33 cellular contexts compared by ENCODE assay signal in genomic region chr1:229266269-229266668, GRCh38.
"Had no signal": no experiment of that assay in that cellular context is flagged by ENCODE, and none has a peak within 500 bp of the region (broad histone marks: within the 10 kb centered on the region; RNA-seq: fewer than 3 reads in every experiment).

No MANE protein-coding gene starts in this region.

- ATAC-seq: activated CD8-positive, alpha-beta memory T cell treated with anti-CD3 and anti-CD28 coated beads, Interleukin-2, amount 10 ng/mL, durations not matched to agents 7 days and 5 days; activated CD8-positive, alpha-beta T cell treated with anti-CD3 and anti-CD28 coated beads, Interleukin-2, amount 10 ng/mL, durations not matched to agents 7 days and 5 days; activated naive CD8-positive, alpha-beta T cell treated with anti-CD3 and anti-CD28 coated beads, Interleukin-2, amount 50 U/mL, for 24 hours; body of pancreas had no signal

- H3K27ac Mint-ChIP-seq: activated CD4-positive, alpha-beta memory T cell treated with anti-CD3 and anti-CD28 coated beads, Interleukin-2, amount 10 ng/mL, durations not matched to agents 7 days and 5 days; activated CD4-positive, alpha-beta T cell treated with anti-CD3 and anti-CD28 coated beads, Interleukin-2, amount 10 ng/mL, durations not matched to agents 24 days and 14 days; activated CD8-positive, alpha-beta memory T cell treated with anti-CD3 and anti-CD28 coated beads, Interleukin-2, amount 10 ng/mL, durations not matched to agents 7 days and 5 days; activated CD8-positive, alpha-beta T cell treated with anti-CD3 and anti-CD28 coated beads, Interleukin-2, amount 10 ng/mL, durations not matched to agents 7 days and 5 days; activated naive CD4-positive, alpha-beta T cell treated with anti-CD3 and anti-CD28 coated beads, Interleukin-2, amount 10 ng/mL, durations not matched to agents 7 days and 5 days; activated naive CD4-positive, alpha-beta T cell treated with anti-CD3 and anti-CD28 coated beads, Interleukin-2, amount 50 U/mL, for 24 hours; activated naive CD8-positive, alpha-beta T cell; activated naive CD8-positive, alpha-beta T cell treated with anti-CD3 and anti-CD28 coated beads, Interleukin-2, amount 10 ng/mL, durations not matched to agents 7 days and 5 days; activated T-cell treated with anti-CD3 and anti-CD28 coated beads, Interleukin-2, amount 50 U/mL, for 24 hours; activated T-helper 2 cell treated with anti-CD3 and anti-CD28 coated beads, Interferon-gamma antibody, Interleukin-2, Interleukin-4, amounts not matched to agents 10 μg/mL and 5 μg/mL and 100 μg/mL, durations not matched to agents 14 hours and 24 hours and 36 hours; T-helper 1 cell treated with Interleukin-12 subunit alpha and Interleukin-12 subunit beta and Interleukin-4 antibody, amounts not matched to agents 30 μg/mL and 1 μg/mL, for 36 hours; T-helper 2 cell treated with Interferon-gamma antibody and Interleukin-4, amounts not matched to agents 5 μg/mL and 100 μg/mL, for 36 hours had no signal

- H3K27ac ChIP-seq: body of pancreas, brain microvascular endothelial cell, breast epithelium, colonic mucosa, VCaP had no signal

- H3K36me3 ChIP-seq: brain microvascular endothelial cell, breast epithelium, colonic mucosa had no signal

- H3K9me3 ChIP-seq: body of pancreas, colonic mucosa had no signal

- H3K36me3 Mint-ChIP-seq: activated naive CD4-positive, alpha-beta T cell treated with anti-CD3 and anti-CD28 coated beads, Interleukin-2, amount 50 U/mL, for 24 hours; activated naive CD8-positive, alpha-beta T cell had no signal

- H3K4me3 ChIP-seq: body of pancreas, breast epithelium, colonic mucosa had no signal

- H3K4me3 Mint-ChIP-seq: activated B cell treated with CpG ODN at 0.5 μM for 24 hours; activated CD4-positive, alpha-beta memory T cell treated with anti-CD3 and anti-CD28 coated beads, Interleukin-2, amount 10 ng/mL, durations not matched to agents 7 days and 5 days; activated CD4-positive, alpha-beta T cell treated with anti-CD3 and anti-CD28 coated beads, Interleukin-2, amount 10 ng/mL, durations not matched to agents 24 days and 14 days; activated CD8-positive, alpha-beta memory T cell treated with anti-CD3 and anti-CD28 coated beads, Interleukin-2, amount 10 ng/mL, durations not matched to agents 7 days and 5 days; activated CD8-positive, alpha-beta T cell treated with anti-CD3 and anti-CD28 coated beads, Interleukin-2, amount 10 ng/mL, durations not matched to agents 7 days and 5 days; activated naive CD4-positive, alpha-beta T cell treated with anti-CD3 and anti-CD28 coated beads, Interleukin-2, amount 10 ng/mL, durations not matched to agents 7 days and 5 days; activated naive CD4-positive, alpha-beta T cell treated with anti-CD3 and anti-CD28 coated beads, Interleukin-2, amount 50 U/mL, for 24 hours; activated naive CD8-positive, alpha-beta T cell; activated naive CD8-positive, alpha-beta T cell treated with anti-CD3 and anti-CD28 coated beads, Interleukin-2, amount 10 ng/mL, durations not matched to agents 7 days and 5 days; activated naive CD8-positive, alpha-beta T cell treated with anti-CD3 and anti-CD28 coated beads, Interleukin-2, amount 50 U/mL, for 24 hours; activated T-cell treated with anti-CD3 and anti-CD28 coated beads, Interleukin-2, amount 50 U/mL, for 24 hours; T-helper 1 cell treated with Interleukin-12 subunit alpha and Interleukin-12 subunit beta and Interleukin-4 antibody, amounts not matched to agents 30 μg/mL and 1 μg/mL, for 36 hours; T-helper 2 cell treated with Interferon-gamma antibody and Interleukin-4, amounts not matched to agents 5 μg/mL and 100 μg/mL, for 36 hours had no signal

- H3K9me3 Mint-ChIP-seq: activated CD4-positive, alpha-beta T cell treated with anti-CD3 and anti-CD28 coated beads, Interleukin-2, amount 10 ng/mL, durations not matched to agents 24 days and 14 days had no signal

- H3K4me1 ChIP-seq: breast epithelium, colonic mucosa had no signal

- DNase-seq: activated B cell treated with CpG ODN at 0.5 μM for 24 hours; activated CD4-positive, alpha-beta memory T cell treated with anti-CD3 and anti-CD28 coated beads, Interleukin-2, amount 10 ng/mL, durations not matched to agents 7 days and 5 days; activated CD4-positive, alpha-beta T cell treated with anti-CD3 and anti-CD28 coated beads for 4 hours; activated CD4-positive, alpha-beta T cell treated with anti-CD3 and anti-CD28 coated beads, Interleukin-2, amount 10 ng/mL, durations not matched to agents 24 days and 14 days; activated CD4-positive, alpha-beta T cell treated with anti-CD3 and anti-CD28 coated beads, Interleukin-2, amount 50 U/mL, for 48 hours; activated CD4-positive, CD25-positive, alpha-beta regulatory T cell treated with anti-CD3 and anti-CD28 coated beads, Interleukin-2, amount 50 U/mL, for 72 hours; activated CD8-positive, alpha-beta memory T cell treated with anti-CD3 and anti-CD28 coated beads for 24 hours; activated CD8-positive, alpha-beta memory T cell treated with anti-CD3 and anti-CD28 coated beads, Interleukin-2, amount 10 ng/mL, durations not matched to agents 7 days and 5 days; activated CD8-positive, alpha-beta memory T cell treated with anti-CD3 and anti-CD28 coated beads, Interleukin-2, amount 50 U/mL, for 48 hours; activated CD8-positive, alpha-beta T cell treated with anti-CD3 and anti-CD28 coated beads, Interleukin-2, amount 10 ng/mL, durations not matched to agents 7 days and 5 days; activated effector memory CD4-positive, alpha-beta T cell treated with Interleukin-2 at 50 U/mL for 16 hours; activated gamma-delta T cell; activated naive CD4-positive, alpha-beta T cell treated with anti-CD3 and anti-CD28 coated beads, Interleukin-2, amount 10 ng/mL, durations not matched to agents 7 days and 5 days; activated naive CD4-positive, alpha-beta T cell treated with Interleukin-2 at 50 U/mL for 16 hours; activated naive CD8-positive, alpha-beta T cell treated with anti-CD3 and anti-CD28 coated beads, Interleukin-2, amount 10 ng/mL, durations not matched to agents 7 days and 5 days; activated naive CD8-positive, alpha-beta T cell treated with anti-CD3 and anti-CD28 coated beads, Interleukin-2, amount 50 U/mL, for 24 hours; activated T-cell treated with anti-CD3 and anti-CD28 coated beads, Interleukin-2, amount 50 U/mL, for 24 hours; activated T-cell treated with anti-CD3 and anti-CD28 coated beads, Interleukin-2, amount 50 U/mL, for 48 hours; aorta; body of pancreas; brain microvascular endothelial cell; central memory CD4-positive, alpha-beta T cell; colonic mucosa; T-helper 1 cell; T-helper 2 cell; T-helper 9 cell had no signal

- H3K27me3 Mint-ChIP-seq: activated B cell treated with CpG ODN at 0.5 μM for 24 hours; activated CD4-positive, alpha-beta memory T cell treated with anti-CD3 and anti-CD28 coated beads, Interleukin-2, amount 10 ng/mL, durations not matched to agents 7 days and 5 days; activated CD4-positive, alpha-beta T cell treated with anti-CD3 and anti-CD28 coated beads, Interleukin-2, amount 10 ng/mL, durations not matched to agents 24 days and 14 days; activated CD8-positive, alpha-beta memory T cell treated with anti-CD3 and anti-CD28 coated beads, Interleukin-2, amount 10 ng/mL, durations not matched to agents 7 days and 5 days; activated naive CD4-positive, alpha-beta T cell treated with anti-CD3 and anti-CD28 coated beads, Interleukin-2, amount 50 U/mL, for 24 hours; activated naive CD8-positive, alpha-beta T cell; activated naive CD8-positive, alpha-beta T cell treated with anti-CD3 and anti-CD28 coated beads, Interleukin-2, amount 10 ng/mL, durations not matched to agents 7 days and 5 days; activated naive CD8-positive, alpha-beta T cell treated with anti-CD3 and anti-CD28 coated beads, Interleukin-2, amount 50 U/mL, for 24 hours; activated T-cell treated with anti-CD3 and anti-CD28 coated beads, Interleukin-2, amount 50 U/mL, for 24 hours had no signal

- H3K27me3 ChIP-seq: body of pancreas, brain microvascular endothelial cell, breast epithelium, colonic mucosa had no signal
